In the genomic region with DNA sequence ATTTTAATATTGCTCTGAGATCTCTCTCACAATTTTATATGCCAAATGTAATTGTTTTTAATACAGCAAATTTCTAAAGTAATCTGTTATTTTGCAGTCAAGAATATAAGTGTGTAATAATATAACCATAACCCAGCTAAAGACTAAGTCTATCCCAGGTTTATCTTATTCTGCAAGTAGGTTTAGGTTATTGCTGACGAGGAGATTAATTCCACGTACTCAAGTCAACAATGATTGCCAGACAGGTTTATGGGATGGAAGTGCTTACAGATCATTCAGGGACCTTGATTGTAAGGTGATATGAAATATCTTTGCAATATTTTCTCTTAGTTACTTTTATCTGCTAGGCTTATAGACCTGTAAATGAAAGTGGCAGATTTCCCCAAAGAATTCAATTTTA, we compare ENCODE assay signal across 8 cellular contexts.
"Had no signal": no experiment of that assay in that cellular context is flagged by ENCODE, and none has a peak within 500 bp of the region (broad histone marks: within the 10 kb centered on the region; RNA-seq: fewer than 3 reads in every experiment).

No MANE protein-coding gene starts in this region.

- H3K4me3 ChIP-seq: GM12878 had no signal

- ATAC-seq: GM12878 had no signal

- FAIRE-seq: G401.6, GM12878, GM12891, GM12892, GM18507, GM19239 had no signal

- DNase-seq: GDM1, GF-D8 had no signal
